ENCODE assay signal across 37 cellular contexts in the genomic region with DNA sequence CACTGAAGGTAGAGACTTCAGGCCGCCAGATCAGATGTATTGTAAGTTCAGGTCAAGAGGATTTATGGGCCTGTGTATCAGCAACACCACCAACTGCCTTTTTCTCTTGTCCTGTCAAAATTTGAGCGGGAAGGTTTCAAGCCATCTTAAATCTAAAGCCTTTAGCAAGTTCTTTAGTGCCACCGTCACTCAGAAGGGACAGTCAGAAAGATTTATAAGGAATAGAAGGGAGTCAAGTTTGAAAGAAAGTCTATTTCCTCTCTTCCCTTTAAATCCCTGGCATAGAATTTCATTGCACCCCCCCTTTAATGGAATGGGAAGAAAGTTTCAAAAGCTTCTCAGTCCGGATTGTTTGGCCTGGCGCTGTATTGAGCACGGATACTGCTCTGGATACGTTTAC.
"Had no signal": no experiment of that assay in that cellular context is flagged by ENCODE, and none has a peak within 500 bp of the region (broad histone marks: within the 10 kb centered on the region; RNA-seq: fewer than 3 reads in every experiment).

No MANE protein-coding gene starts in this region.

- H3K4me1 Mint-ChIP-seq: activated CD4-positive, alpha-beta T cell treated with anti-CD3 and anti-CD28 coated beads for 36 hours; activated CD4-positive, alpha-beta T cell treated with anti-CD3 and anti-CD28 coated beads, Interleukin-2, amount 10 ng/mL, durations not matched to agents 24 days and 14 days; activated naive CD8-positive, alpha-beta T cell treated with anti-CD3 and anti-CD28 coated beads, Interleukin-2, amount 10 ng/mL, durations not matched to agents 7 days and 5 days; activated naive CD8-positive, alpha-beta T cell treated with anti-CD3 and anti-CD28 coated beads, Interleukin-2, amount 50 U/mL, for 24 hours; activated T-helper 17 cell treated with anti-CD3 and anti-CD28 coated beads, Interleukin-2, amount 50 U/mL, for 72 hours had no signal

- H3K27me3 ChIP-seq: ascending aorta had no signal

- H3K9me3 Mint-ChIP-seq: activated CD4-positive, alpha-beta memory T cell treated with anti-CD3 and anti-CD28 coated beads for 36 hours; activated CD4-positive, alpha-beta T cell treated with anti-CD3 and anti-CD28 coated beads, Interleukin-2, amount 10 ng/mL, durations not matched to agents 24 days and 14 days; activated CD8-positive, alpha-beta T cell treated with anti-CD3 and anti-CD28 coated beads for 36 hours; activated naive CD4-positive, alpha-beta T cell treated with anti-CD3 and anti-CD28 coated beads for 36 hours; activated naive CD8-positive, alpha-beta T cell treated with anti-CD3 and anti-CD28 coated beads, Interleukin-2, amount 50 U/mL, for 24 hours; activated T-cell treated with anti-CD3 and anti-CD28 coated beads, Interleukin-2, amount 50 U/mL, for 4 hours; activated T-helper 1 cell treated with anti-CD3 and anti-CD28 coated beads, Interleukin-12 subunit alpha, Interleukin-12 subunit beta, Interleukin-2, Interleukin-4 antibody, amounts not matched to agents 30 ng/mL and 10 ng/mL and 1 ng/mL, durations not matched to agents 14 hours and 24 hours and 36 hours; T-helper 1 cell treated with Interleukin-12 subunit alpha and Interleukin-12 subunit beta and Interleukin-4 antibody, amounts not matched to agents 30 μg/mL and 1 μg/mL, for 36 hours; T-helper 2 cell treated with Interferon-gamma antibody and Interleukin-4, amounts not matched to agents 5 μg/mL and 100 μg/mL, for 36 hours; WTC11 had no signal

- H3K27ac Mint-ChIP-seq: activated CD4-positive, alpha-beta memory T cell treated with anti-CD3 and anti-CD28 coated beads for 36 hours; activated CD4-positive, alpha-beta T cell treated with anti-CD3 and anti-CD28 coated beads for 36 hours; activated CD4-positive, alpha-beta T cell treated with anti-CD3 and anti-CD28 coated beads, Interleukin-2, amount 10 ng/mL, durations not matched to agents 24 days and 14 days; activated CD8-positive, alpha-beta T cell treated with anti-CD3 and anti-CD28 coated beads for 36 hours; activated naive CD4-positive, alpha-beta T cell treated with anti-CD3 and anti-CD28 coated beads for 36 hours; activated naive CD8-positive, alpha-beta T cell; activated naive CD8-positive, alpha-beta T cell treated with anti-CD3 and anti-CD28 coated beads, Interleukin-2, amount 10 ng/mL, durations not matched to agents 7 days and 5 days; activated naive CD8-positive, alpha-beta T cell treated with anti-CD3 and anti-CD28 coated beads, Interleukin-2, amount 50 U/mL, for 24 hours; activated T-cell treated with anti-CD3 and anti-CD28 coated beads, Interleukin-2, amount 50 U/mL, for 72 hours; activated T-helper 1 cell treated with anti-CD3 and anti-CD28 coated beads, Interleukin-12 subunit alpha, Interleukin-12 subunit beta, Interleukin-2, Interleukin-4 antibody, amounts not matched to agents 30 ng/mL and 10 ng/mL and 1 ng/mL, durations not matched to agents 14 hours and 24 hours and 36 hours; activated T-helper 17 cell treated with anti-CD3 and anti-CD28 coated beads, Interleukin-2, amount 50 U/mL, for 72 hours; brain; T-helper 1 cell treated with Interleukin-12 subunit alpha and Interleukin-12 subunit beta and Interleukin-4 antibody, amounts not matched to agents 30 μg/mL and 1 μg/mL, for 36 hours; T-helper 2 cell treated with Interferon-gamma antibody and Interleukin-4, amounts not matched to agents 5 μg/mL and 100 μg/mL, for 36 hours; WTC11 had no signal

- H3K9me3 ChIP-seq: ascending aorta had no signal

- H3K27ac ChIP-seq: ascending aorta, VCaP had no signal

- DNase-seq: activated CD4-positive, alpha-beta memory T cell treated with anti-CD3 and anti-CD28 coated beads for 36 hours; activated CD4-positive, alpha-beta T cell treated with anti-CD3 and anti-CD28 coated beads for 1 hour; activated CD4-positive, alpha-beta T cell treated with anti-CD3 and anti-CD28 coated beads for 36 hours; activated CD4-positive, alpha-beta T cell treated with anti-CD3 and anti-CD28 coated beads, Interleukin-2, amount 10 ng/mL, durations not matched to agents 24 days and 14 days; activated CD4-positive, alpha-beta T cell treated with anti-CD3 and anti-CD28 coated beads, Interleukin-2, amount 50 U/mL, for 1 hour; activated CD4-positive, alpha-beta T cell treated with anti-CD3 and anti-CD28 coated beads, Interleukin-2, amount 50 U/mL, for 4 hours; activated CD4-positive, CD25-positive, alpha-beta regulatory T cell; activated CD8-positive, alpha-beta memory T cell treated with anti-CD3 and anti-CD28 coated beads, Interleukin-2, amount 50 U/mL, for 4 hours; activated CD8-positive, alpha-beta T cell treated with anti-CD3 and anti-CD28 coated beads for 36 hours; activated effector memory CD4-positive, alpha-beta T cell treated with anti-CD3 and anti-CD28 coated beads, Interleukin-2, amount 50 U/mL, for 16 hours; activated gamma-delta T cell treated with Interleukin-2 at 50 U/mL for 16 hours; activated naive CD4-positive, alpha-beta T cell; activated naive CD4-positive, alpha-beta T cell treated with anti-CD3 and anti-CD28 coated beads for 36 hours; activated naive CD4-positive, alpha-beta T cell treated with anti-CD3 and anti-CD28 coated beads, Interleukin-2, amount 50 U/mL, for 16 hours; activated naive CD8-positive, alpha-beta T cell treated with anti-CD3 and anti-CD28 coated beads, Interleukin-2, amount 10 ng/mL, durations not matched to agents 7 days and 5 days; activated naive CD8-positive, alpha-beta T cell treated with anti-CD3 and anti-CD28 coated beads, Interleukin-2, amount 50 U/mL, for 24 hours; activated T-cell treated with anti-CD3 and anti-CD28 coated beads for 4 hours; activated T-cell treated with anti-CD3 and anti-CD28 coated beads, Interleukin-2, amount 50 U/mL, for 1 hour; activated T-cell treated with anti-CD3 and anti-CD28 coated beads, Interleukin-2, amount 50 U/mL, for 4 hours; activated T-cell treated with anti-CD3 and anti-CD28 coated beads, Interleukin-2, amount 50 U/mL, for 72 hours; amygdala; anterior cingulate cortex; central memory CD4-positive, alpha-beta T cell; SW 1271; T-helper 1 cell; T-helper 2 cell; T-helper 9 cell had no signal

- H3K4me1 ChIP-seq: ascending aorta had no signal

- H3K4me3 ChIP-seq: ascending aorta had no signal

- H3K36me3 Mint-ChIP-seq: activated CD4-positive, alpha-beta memory T cell treated with anti-CD3 and anti-CD28 coated beads for 36 hours; activated naive CD8-positive, alpha-beta T cell; activated naive CD8-positive, alpha-beta T cell treated with anti-CD3 and anti-CD28 coated beads, Interleukin-2, amount 10 ng/mL, durations not matched to agents 7 days and 5 days had no signal

- ATAC-seq: activated CD4-positive, alpha-beta T cell treated with anti-CD3 and anti-CD28 coated beads for 36 hours; activated CD4-positive, CD25-positive, alpha-beta regulatory T cell treated with anti-CD3 and anti-CD28 coated beads, Interleukin-2, amount 50 U/mL, for 24 hours; activated CD8-positive, alpha-beta T cell treated with anti-CD3 and anti-CD28 coated beads for 36 hours; activated naive CD8-positive, alpha-beta T cell treated with anti-CD3 and anti-CD28 coated beads, Interleukin-2, amount 50 U/mL, for 24 hours; activated T-cell treated with anti-CD3 and anti-CD28 coated beads, Interleukin-2, amount 50 U/mL, for 4 hours; activated T-cell treated with anti-CD3 and anti-CD28 coated beads, Interleukin-2, amount 50 U/mL, for 72 hours; activated T-helper 17 cell treated with anti-CD3 and anti-CD28 coated beads, Interleukin-2, amount 50 U/mL, for 72 hours; WTC11 had no signal

- H3K27me3 Mint-ChIP-seq: activated CD4-positive, alpha-beta memory T cell treated with anti-CD3 and anti-CD28 coated beads for 36 hours; activated CD4-positive, alpha-beta T cell treated with anti-CD3 and anti-CD28 coated beads, Interleukin-2, amount 10 ng/mL, durations not matched to agents 24 days and 14 days; activated CD8-positive, alpha-beta T cell treated with anti-CD3 and anti-CD28 coated beads for 36 hours; activated naive CD8-positive, alpha-beta T cell; activated naive CD8-positive, alpha-beta T cell treated with anti-CD3 and anti-CD28 coated beads, Interleukin-2, amount 50 U/mL, for 24 hours; brain had no signal

- H3K4me3 Mint-ChIP-seq: activated CD4-positive, alpha-beta memory T cell treated with anti-CD3 and anti-CD28 coated beads for 36 hours; activated CD4-positive, alpha-beta T cell treated with anti-CD3 and anti-CD28 coated beads for 36 hours; activated CD4-positive, alpha-beta T cell treated with anti-CD3 and anti-CD28 coated beads, Interleukin-2, amount 10 ng/mL, durations not matched to agents 24 days and 14 days; activated CD8-positive, alpha-beta T cell treated with anti-CD3 and anti-CD28 coated beads for 36 hours; activated naive CD4-positive, alpha-beta T cell treated with anti-CD3 and anti-CD28 coated beads for 36 hours; activated naive CD8-positive, alpha-beta T cell; activated naive CD8-positive, alpha-beta T cell treated with anti-CD3 and anti-CD28 coated beads, Interleukin-2, amount 10 ng/mL, durations not matched to agents 7 days and 5 days; activated naive CD8-positive, alpha-beta T cell treated with anti-CD3 and anti-CD28 coated beads, Interleukin-2, amount 50 U/mL, for 24 hours; activated T-cell treated with anti-CD3 and anti-CD28 coated beads, Interleukin-2, amount 50 U/mL, for 4 hours; activated T-cell treated with anti-CD3 and anti-CD28 coated beads, Interleukin-2, amount 50 U/mL, for 72 hours; activated T-helper 1 cell treated with anti-CD3 and anti-CD28 coated beads, Interleukin-12 subunit alpha, Interleukin-12 subunit beta, Interleukin-2, Interleukin-4 antibody, amounts not matched to agents 30 ng/mL and 10 ng/mL and 1 ng/mL, durations not matched to agents 14 hours and 24 hours and 36 hours; activated T-helper 17 cell treated with anti-CD3 and anti-CD28 coated beads, Interleukin-2, amount 50 U/mL, for 72 hours; brain; T-helper 1 cell treated with Interleukin-12 subunit alpha and Interleukin-12 subunit beta and Interleukin-4 antibody, amounts not matched to agents 30 μg/mL and 1 μg/mL, for 36 hours; T-helper 2 cell treated with Interferon-gamma antibody and Interleukin-4, amounts not matched to agents 5 μg/mL and 100 μg/mL, for 36 hours; WTC11 had no signal
